In the genomic region with DNA sequence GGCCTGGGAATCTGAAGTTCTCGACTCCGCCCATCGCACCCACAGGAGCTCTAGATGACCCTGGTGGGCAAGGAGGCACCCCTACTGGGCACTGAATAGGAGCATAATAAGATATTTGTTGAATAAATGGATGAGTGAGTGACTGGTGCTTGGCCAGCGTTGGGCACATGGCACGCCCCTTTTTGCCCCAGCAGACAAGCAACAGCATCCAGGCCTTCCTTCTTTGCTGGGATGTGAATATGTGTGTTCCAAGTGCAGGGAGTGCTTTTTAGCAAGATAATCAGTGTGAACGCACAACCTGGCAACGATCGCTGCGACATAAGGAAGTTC, we compare ENCODE assay signal across 8 cellular contexts. TPM values are rescaled to one million over a fixed set of nuclear protein-coding genes. Genes with fewer than 3 reads are reported as not detected.
A peak's percentile ranks its signal among the peaks of the same experiment; 100 is the strongest.
DNase-seq lines count a peak whose midpoint lies in the region; ATAC-seq, FAIRE-seq and TF ChIP-seq lines count a peak whose summit lies in the region.

No MANE protein-coding gene starts in this region.

- in situ Hi-C loops in astrocyte of the spinal cord (cut with HindIII; ENCODE audit: low sequenced_read_pairs) = no loop called here
- in situ Hi-C loops in transverse colon (cut with MboI; ENCODE audit: low pct_ligation_motif_present in 1 of 4, low pct_unique_long_range_greater_than_20kb in 1 of 4, low sequenced_read_pairs in 3 of 4) = loop anchor here in 1 of 4 donors (25.0 kb wide), 1 partner anchor 91 kb away; no protein-coding TSS in a partner anchor

- TF ChIP-seq EP300 in transverse colon (IDR thresholded peaks at IDR 0.05; ENCODE audit: low read depth) = no peak

- ATAC-seq in HG03565 (IDR thresholded peaks at IDR 0.05; ENCODE audit: unreplicated experiment) = peak; percentile 10

- H3K27me3 ChIP-seq in BLaER1 treated with 17β-estradiol and CSF1 and Interleukin-3, amounts not matched to agents 10 nM and 100 nM = no peaks in the 10 kb centered on the region
- H3K27me3 ChIP-seq in liver (ENCODE audit: control insufficient read depth in 4 of 4, insufficient read depth in 4 of 4, low read length in 3 of 4) (no peaks in the 10 kb centered on the region), transverse colon (no peaks in the 10 kb centered on the region)

- 26% methylated on average over 9 of the region's 9 CpGs for WGBS in liver
- WGBS in transverse colon (ENCODE audit: low coverage in 1 of 2), 2 donors = 15 to 18% methylated on average over 5 to 9 of the region's 9 CpGs

- peak overlapping the region; percentile 69 to 91 (median 82) for H3K4me2 ChIP-seq in BLaER1 treated with 17β-estradiol and CSF1 and Interleukin-3, amounts not matched to agents 10 nM and 100 nM

- peaks cover 32 to 41% (median 36%) of the 10 kb centered on the region in 11 experiments for H4K20me1 ChIP-seq in BLaER1 treated with 17β-estradiol and CSF1 and Interleukin-3, amounts not matched to agents 10 nM and 100 nM

- TF ChIP-seq POLR2A in transverse colon (IDR thresholded peaks at IDR 0.05) (no peak), GM12891 (IDR thresholded peaks at IDR 0.05; ENCODE audit: low read depth, low read length) (no peak)

- DNase-seq in GM20000 (ENCODE audit: low spot score) = peak; percentile 38
- no peak for DNase-seq in astrocyte of the spinal cord (ENCODE audit: low read depth, low spot score)
- no peak for DNase-seq in transverse colon
- DNase-seq in GM12891 (ENCODE audit: insufficient read length, low spot score) = no peak
- no peak for DNase-seq in NCI-H1436 (lab: John Stamatoyannopoulos, UW)

- H3K4me1 ChIP-seq in BLaER1 treated with 17β-estradiol and CSF1 and Interleukin-3, amounts not matched to agents 10 nM and 100 nM = peaks cover 28 to 47% (median 42%) of the 10 kb centered on the region in 10 experiments
- H3K4me1 ChIP-seq in liver (ENCODE audit: control insufficient read depth in 4 of 4, insufficient read depth in 4 of 4, low read length in 3 of 4) = peaks cover 14 to 26% (median 24%) of the 10 kb centered on the region in 4 donors
- peaks cover 11 to 42% (median 22%) of the 10 kb centered on the region in 4 donors for H3K4me1 ChIP-seq in transverse colon

- H3K9me3 ChIP-seq in BLaER1 treated with 17β-estradiol and CSF1 and Interleukin-3, amounts not matched to agents 10 nM and 100 nM (replicated peaks in 1 of 11) = no peaks in the 10 kb centered on the region
- H3K9me3 ChIP-seq in liver (ENCODE audit: control insufficient read depth in 4 of 4, low read length in 3 of 4) (no peaks in the 10 kb centered on the region), transverse colon (no peaks in the 10 kb centered on the region)

- peak overlapping the region; percentile 92 to 98 (median 96) for H3K9ac ChIP-seq in BLaER1 treated with 17β-estradiol and CSF1 and Interleukin-3, amounts not matched to agents 10 nM and 100 nM
- H3K9ac ChIP-seq in liver (ENCODE audit: low read depth in 1 of 2, low read length in 2 of 2) = peak overlapping the region in 1 of 2 donors; percentile 81

- H3K4me3 ChIP-seq in BLaER1 treated with 17β-estradiol and CSF1 and Interleukin-3, amounts not matched to agents 10 nM and 100 nM = peak overlapping the region; percentile 85 to 97 (median 92)
- H3K4me3 ChIP-seq in astrocyte of the spinal cord (ENCODE audit: low read depth, low read length) = peak overlapping the region; percentile 55
- H3K4me3 ChIP-seq in liver (ENCODE audit: low read depth in 1 of 3, low read length in 3 of 3) = peak overlapping the region; percentile 21 to 96 (median 85)
- H3K4me3 ChIP-seq in transverse colon = peak overlapping the region; percentile 9 to 95 (median 84)

- no peak for FAIRE-seq in GM12891 (lab: Jason Lieb, UNC)

- no peak for TF ChIP-seq RAD21 in liver (IDR thresholded peaks at IDR 0.05)

- peak overlapping the region in 10 of 11 experiments; percentile 87 to 98 (median 94); a peak in 20 of 22 replicates for H3K27ac ChIP-seq in BLaER1 treated with 17β-estradiol and CSF1 and Interleukin-3, amounts not matched to agents 10 nM and 100 nM
- peak overlapping the region; percentile 93 to 96 for H3K27ac ChIP-seq in liver (ENCODE audit: low read depth in 1 of 2, low read length in 2 of 2)
- H3K27ac ChIP-seq in transverse colon = peak overlapping the region; percentile 94 to 97 (median 96)

- H3K36me3 ChIP-seq in BLaER1 treated with 17β-estradiol and CSF1 and Interleukin-3, amounts not matched to agents 10 nM and 100 nM = peaks cover 4 to 32% (median 24%) of the 10 kb centered on the region in 11 experiments; a peak in 18 of 22 replicates
- H3K36me3 ChIP-seq in liver (ENCODE audit: control insufficient read depth in 4 of 4, insufficient read depth in 3 of 4, low read depth in 1 of 4, low read length in 3 of 4) = no peaks in the 10 kb centered on the region
- H3K36me3 ChIP-seq in transverse colon = no peaks in the 10 kb centered on the region

- TF ChIP-seq CTCF in GM20000 (IDR thresholded peaks at IDR 0.05; ENCODE audit: extremely low read depth, missing control alignments) (no peak), astrocyte of the spinal cord (IDR thresholded peaks at IDR 0.05; ENCODE audit: low read depth, low read length) (no peak), liver (IDR thresholded peaks at IDR 0.05; ENCODE audit: low read depth, low read length, missing input control) (no peak), transverse colon (IDR thresholded peaks at IDR 0.05) (peak in 1 of 5 experiments; percentile 12)

- intact Hi-C loops in transverse colon (cut with DNase I; ENCODE audit: low total_unique reads) = no loop called here

TF ChIP-seq in liver, 16 proteins besides CTCF, POLR2A, EP300 and RAD21:
- TF ChIP-seq, protein P1, sequence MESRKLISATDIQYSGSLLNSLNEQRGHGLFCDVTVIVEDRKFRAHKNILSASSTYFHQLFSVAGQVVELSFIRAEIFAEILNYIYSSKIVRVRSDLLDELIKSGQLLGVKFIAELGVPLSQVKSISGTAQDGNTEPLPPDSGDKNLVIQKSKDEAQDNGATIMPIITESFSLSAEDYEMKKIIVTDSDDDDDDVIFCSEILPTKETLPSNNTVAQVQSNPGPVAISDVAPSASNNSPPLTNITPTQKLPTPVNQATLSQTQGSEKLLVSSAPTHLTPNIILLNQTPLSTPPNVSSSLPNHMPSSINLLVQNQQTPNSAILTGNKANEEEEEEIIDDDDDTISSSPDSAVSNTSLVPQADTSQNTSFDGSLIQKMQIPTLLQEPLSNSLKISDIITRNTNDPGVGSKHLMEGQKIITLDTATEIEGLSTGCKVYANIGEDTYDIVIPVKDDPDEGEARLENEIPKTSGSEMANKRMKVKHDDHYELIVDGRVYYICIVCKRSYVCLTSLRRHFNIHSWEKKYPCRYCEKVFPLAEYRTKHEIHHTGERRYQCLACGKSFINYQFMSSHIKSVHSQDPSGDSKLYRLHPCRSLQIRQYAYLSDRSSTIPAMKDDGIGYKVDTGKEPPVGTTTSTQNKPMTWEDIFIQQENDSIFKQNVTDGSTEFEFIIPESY (IDR thresholded peaks at IDR 0.05) = no peak
- TF ChIP-seq HNF4G (IDR thresholded peaks at IDR 0.05) (no peak), RXRA (IDR thresholded peaks at IDR 0.05) (no peak)

TF ChIP-seq in GM12891, 5 proteins besides CTCF, POLR2A, EP300 and RAD21:
- TF ChIP-seq PAX5 (IDR thresholded peaks at IDR 0.05; ENCODE audit: insufficient read depth, low read length, severe bottlenecking) = no peak
- TF ChIP-seq TAF1 (IDR thresholded peaks at IDR 0.05; ENCODE audit: low read depth, low read length) = no peak
- no peak for TF ChIP-seq POU2F2 (IDR thresholded peaks at IDR 0.05; ENCODE audit: low read depth, low read length)
TF ChIP-seq in GM12891: peak in this region for 0.

RNA-seq across cellular contexts. Expression of a gene that starts 0.5 kb away (rescaled TPM):
- total RNA-seq in liver (100 to 1,000 TPM in 1 of 2 donors, 10 to 100 TPM in 1; 66.7 to 139 TPM), transverse colon (100 to 1,000 TPM in 2 of 4 donors, 10 to 100 TPM in 2; 82.9 to 248 (median 96.7) TPM)
- 10 to 100 TPM; 23.5 to 53.8 TPM for polyA plus RNA-seq in liver
- 25.7 TPM for polyA plus RNA-seq in GM12891 (2012; ENCODE audit: low read depth, missing spikeins)

RNA-seq across cellular contexts. Expression of a gene that starts 12.0 kb away (rescaled TPM):
- total RNA-seq in liver (10 to 100 TPM; 28.7 to 40.4 TPM), transverse colon (10 to 100 TPM; 19.1 to 79.1 (median 74.1) TPM)
- 10 to 100 TPM; 32.9 to 34.1 TPM for polyA plus RNA-seq in liver
- polyA plus RNA-seq in GM12891 (2012; ENCODE audit: low read depth, missing spikeins) = 58.2 TPM

RNA-seq across cellular contexts. Expression of a gene that starts 25.4 kb away (rescaled TPM):
- total RNA-seq in liver = 10 to 100 TPM in 1 of 2 donors, 1 to 10 TPM in 1; 9.1 to 12.0 TPM
- polyA plus RNA-seq in liver = 1 to 10 TPM; 5.6 to 8.2 TPM
- 10 to 100 TPM in 3 of 4 donors, 1 to 10 TPM in 1; 9.4 to 20.3 (median 16.5) TPM for total RNA-seq in transverse colon
- polyA plus RNA-seq in GM12891 (2012; ENCODE audit: low read depth, missing spikeins) = 16.9 TPM

RNA-seq across cellular contexts. Expression of a gene that starts 25.5 kb away (rescaled TPM):
- 10 to 100 TPM; 43.8 to 55.0 TPM for total RNA-seq in liver
- polyA plus RNA-seq in liver = 100 to 1,000 TPM in 1 of 2 donors, 10 to 100 TPM in 1; 80.6 to 101 TPM
- total RNA-seq in transverse colon = 100 to 1,000 TPM in 3 of 4 donors, 10 to 100 TPM in 1; 72.6 to 256 (median 213) TPM
- polyA plus RNA-seq in GM12891 (2012; ENCODE audit: low read depth, missing spikeins) = 109 TPM

RNA-seq across cellular contexts. Expression of a gene that starts 33.1 kb away (rescaled TPM):
- not detected for total RNA-seq in liver
- polyA plus RNA-seq in liver = not detected
- under 1 TPM in 1 of 4 donors, not detected in 3; 0.41 TPM for total RNA-seq in transverse colon
- not detected for polyA plus RNA-seq in GM12891 (2012; ENCODE audit: low read depth, missing spikeins)
